30 cellular contexts compared by ENCODE assay signal in genomic region chr16:17475104-17475503, GRCh38. TPM values are rescaled to one million over a fixed set of nuclear protein-coding genes. Genes with fewer than 3 reads are reported as not detected.
A peak's percentile ranks its signal among the peaks of the same experiment; 100 is the strongest.
DNase-seq lines count a peak whose midpoint lies in the region; ATAC-seq lines count a peak whose summit lies in the region.
"Had no signal": no experiment of that assay in that cellular context is flagged by ENCODE, and none has a peak within 500 bp of the region (broad histone marks: within the 10 kb centered on the region; RNA-seq: fewer than 3 reads in every experiment).

No MANE protein-coding gene starts in this region.

- peaks cover 40% of the 10 kb centered on the region for H3K4me1 Mint-ChIP-seq in activated T-cell treated with anti-CD3 and anti-CD28 coated beads, Interleukin-2, amount 50 U/mL, for 72 hours (ENCODE audit: low read depth)
- H3K4me1 Mint-ChIP-seq in activated T-helper 1 cell treated with anti-CD3 and anti-CD28 coated beads, Interleukin-12 subunit alpha, Interleukin-12 subunit beta, Interleukin-2, Interleukin-4 antibody, amounts not matched to agents 30 ng/mL and 10 ng/mL and 1 ng/mL, durations not matched to agents 14 hours and 24 hours and 36 hours (ENCODE audit: low read depth) = peaks cover 34% of the 10 kb centered on the region
- peaks cover 43% of the 10 kb centered on the region for H3K4me1 Mint-ChIP-seq in stimulated activated effector memory CD8-positive, alpha-beta T cell treated with anti-CD3 and anti-CD28 coated beads, Interleukin-12 subunit alpha, Interleukin-12 subunit beta, amount 100 ng/mL, for 72 hours

- H3K9ac ChIP-seq in Karpas-422 (ENCODE audit: low read length) = no peak overlapping the region
- H3K9ac ChIP-seq: parathyroid adenoma had no signal

- no peak overlapping the region for H3K27ac ChIP-seq in Karpas-422 (ENCODE audit: low read length)
- H3K27ac ChIP-seq: parathyroid adenoma, right lobe of liver, thyroid gland, VCaP had no signal

- no peaks in the 10 kb centered on the region for H3K36me3 Mint-ChIP-seq in activated T-cell treated with anti-CD3 and anti-CD28 coated beads, Interleukin-2, amount 50 U/mL, for 72 hours (ENCODE audit: insufficient read depth in 2 of 2)
- H3K36me3 Mint-ChIP-seq in activated T-helper 1 cell treated with anti-CD3 and anti-CD28 coated beads, Interleukin-12 subunit alpha, Interleukin-12 subunit beta, Interleukin-2, Interleukin-4 antibody, amounts not matched to agents 30 ng/mL and 10 ng/mL and 1 ng/mL, durations not matched to agents 14 hours and 24 hours and 36 hours (ENCODE audit: low read depth) = no peaks in the 10 kb centered on the region
- no peaks in the 10 kb centered on the region for H3K36me3 Mint-ChIP-seq in stimulated activated effector memory CD8-positive, alpha-beta T cell treated with anti-CD3 and anti-CD28 coated beads, Interleukin-12 subunit alpha, Interleukin-12 subunit beta, amount 100 ng/mL, for 72 hours
- H3K36me3 Mint-ChIP-seq: activated naive CD8-positive, alpha-beta T cell treated with anti-CD3 and anti-CD28 coated beads for 36 hours had no signal

- no peaks in the 10 kb centered on the region for H3K9me3 Mint-ChIP-seq in activated T-cell treated with anti-CD3 and anti-CD28 coated beads, Interleukin-2, amount 50 U/mL, for 72 hours
- H3K9me3 Mint-ChIP-seq in activated T-helper 1 cell treated with anti-CD3 and anti-CD28 coated beads, Interleukin-12 subunit alpha, Interleukin-12 subunit beta, Interleukin-2, Interleukin-4 antibody, amounts not matched to agents 30 ng/mL and 10 ng/mL and 1 ng/mL, durations not matched to agents 14 hours and 24 hours and 36 hours = no peaks in the 10 kb centered on the region
- H3K9me3 Mint-ChIP-seq in stimulated activated effector memory CD8-positive, alpha-beta T cell treated with anti-CD3 and anti-CD28 coated beads, Interleukin-12 subunit alpha, Interleukin-12 subunit beta, amount 100 ng/mL, for 72 hours = no peaks in the 10 kb centered on the region
- H3K9me3 Mint-ChIP-seq: activated naive CD8-positive, alpha-beta T cell treated with anti-CD3 and anti-CD28 coated beads for 36 hours; activated T-cell treated with anti-CD3 and anti-CD28 coated beads, Interleukin-2, amount 50 U/mL, for 24 hours; dendritic cell treated with granulocyte-macrophage colony-stimulating factor and Interleukin-4, amounts not matched to agents 40 ng/mL and 50 ng/mL, for 4 days; GM23338 had no signal

- H3K27ac Mint-ChIP-seq in activated T-cell treated with anti-CD3 and anti-CD28 coated beads, Interleukin-2, amount 50 U/mL, for 72 hours = no peak overlapping the region
- H3K27ac Mint-ChIP-seq in activated T-helper 1 cell treated with anti-CD3 and anti-CD28 coated beads, Interleukin-12 subunit alpha, Interleukin-12 subunit beta, Interleukin-2, Interleukin-4 antibody, amounts not matched to agents 30 ng/mL and 10 ng/mL and 1 ng/mL, durations not matched to agents 14 hours and 24 hours and 36 hours = no peak overlapping the region
- H3K27ac Mint-ChIP-seq in stimulated activated effector memory CD8-positive, alpha-beta T cell treated with anti-CD3 and anti-CD28 coated beads, Interleukin-12 subunit alpha, Interleukin-12 subunit beta, amount 100 ng/mL, for 72 hours = peak overlapping the region; percentile 36
- H3K27ac Mint-ChIP-seq: activated naive CD8-positive, alpha-beta T cell treated with anti-CD3 and anti-CD28 coated beads for 36 hours; activated T-cell treated with anti-CD3 and anti-CD28 coated beads, Interleukin-2, amount 50 U/mL, for 24 hours; dendritic cell treated with granulocyte-macrophage colony-stimulating factor and Interleukin-4, amounts not matched to agents 40 ng/mL and 50 ng/mL, for 4 days; endodermal cell; GM23338 had no signal

- ATAC-seq in activated T-cell treated with anti-CD3 and anti-CD28 coated beads, Interleukin-2, amount 50 U/mL, for 72 hours (replicated peaks in 1 of 2) = peak; percentile 62 to 66
- ATAC-seq in stimulated activated effector memory CD8-positive, alpha-beta T cell treated with anti-CD3 and anti-CD28 coated beads, Interleukin-12 subunit alpha, Interleukin-12 subunit beta, amount 100 ng/mL, for 72 hours = peak; percentile 77
- ATAC-seq: esophagus mucosa, GM23338, right lobe of liver had no signal

- H3K4me1 ChIP-seq in Karpas-422 (ENCODE audit: low read length) = peaks cover 21% of the 10 kb centered on the region
- H3K4me1 ChIP-seq: right lobe of liver had no signal

- peak overlapping the region; percentile 70 to 74 for H3K4me3 Mint-ChIP-seq in activated T-cell treated with anti-CD3 and anti-CD28 coated beads, Interleukin-2, amount 50 U/mL, for 72 hours
- peak overlapping the region; percentile 19 for H3K4me3 Mint-ChIP-seq in activated T-helper 1 cell treated with anti-CD3 and anti-CD28 coated beads, Interleukin-12 subunit alpha, Interleukin-12 subunit beta, Interleukin-2, Interleukin-4 antibody, amounts not matched to agents 30 ng/mL and 10 ng/mL and 1 ng/mL, durations not matched to agents 14 hours and 24 hours and 36 hours
- peak overlapping the region; percentile 33 for H3K4me3 Mint-ChIP-seq in stimulated activated effector memory CD8-positive, alpha-beta T cell treated with anti-CD3 and anti-CD28 coated beads, Interleukin-12 subunit alpha, Interleukin-12 subunit beta, amount 100 ng/mL, for 72 hours
- H3K4me3 Mint-ChIP-seq: activated naive CD8-positive, alpha-beta T cell treated with anti-CD3 and anti-CD28 coated beads for 36 hours; activated T-cell treated with anti-CD3 and anti-CD28 coated beads, Interleukin-2, amount 50 U/mL, for 24 hours; endodermal cell; GM23338 had no signal

- no peak overlapping the region for H2AFZ ChIP-seq in Karpas-422 (ENCODE audit: low read length)
- H2AFZ ChIP-seq: GM23338, parathyroid adenoma had no signal

- intact Hi-C loops in activated T-helper 1 cell treated with anti-CD3 and anti-CD28 coated beads, Interleukin-12 subunit alpha, Interleukin-12 subunit beta, Interleukin-2, Interleukin-4 antibody, amounts not matched to agents 30 ng/mL and 10 ng/mL and 1 ng/mL, durations not matched to agents 14 hours and 24 hours and 36 hours (cut with micrococcal nuclease) = loop anchor here (5.0 to 10.0 kb wide), 3 partner anchors 80 to 880 kb away; no protein-coding TSS in a partner anchor

- no peak overlapping the region for H3K4me3 ChIP-seq in Karpas-422 (ENCODE audit: low read length)
- H3K4me3 ChIP-seq: GM23338, lung, right lobe of liver, stomach, thyroid gland had no signal

- H3K27me3 Mint-ChIP-seq in activated T-cell treated with anti-CD3 and anti-CD28 coated beads, Interleukin-2, amount 50 U/mL, for 72 hours (ENCODE audit: low read depth) = peaks cover 33% of the 10 kb centered on the region
- H3K27me3 Mint-ChIP-seq in activated T-helper 1 cell treated with anti-CD3 and anti-CD28 coated beads, Interleukin-12 subunit alpha, Interleukin-12 subunit beta, Interleukin-2, Interleukin-4 antibody, amounts not matched to agents 30 ng/mL and 10 ng/mL and 1 ng/mL, durations not matched to agents 14 hours and 24 hours and 36 hours (ENCODE audit: insufficient read depth) = peaks cover 29% of the 10 kb centered on the region
- H3K27me3 Mint-ChIP-seq: activated T-cell treated with anti-CD3 and anti-CD28 coated beads, Interleukin-2, amount 50 U/mL, for 24 hours had no signal

- H3K27me3 ChIP-seq in Karpas-422 (ENCODE audit: low read length) = no peaks in the 10 kb centered on the region
- H3K27me3 ChIP-seq: right lobe of liver, thyroid gland had no signal

- no peaks in the 10 kb centered on the region for H3K79me2 ChIP-seq in Karpas-422 (ENCODE audit: low read length)
- H3K79me2 ChIP-seq: parathyroid adenoma had no signal

- H3K36me3 ChIP-seq in Karpas-422 (ENCODE audit: insufficient read depth, low read length) = no peaks in the 10 kb centered on the region
- H3K36me3 ChIP-seq: right lobe of liver, stomach, thyroid gland had no signal

- no peaks in the 10 kb centered on the region for H3K9me2 ChIP-seq in Karpas-422 (replicated peaks; ENCODE audit: insufficient read depth, low read length)

- DNase-seq in activated T-cell treated with anti-CD3 and anti-CD28 coated beads, Interleukin-2, amount 50 U/mL, for 72 hours = peak; percentile 56 to 62
- DNase-seq in activated T-cell treated with anti-CD3 and anti-CD28 coated beads for 4 hours (no peak), Karpas-422 (no peak), NCI-H1092 treated with DMSO at 0.1 percent for 48 hours (lab: John Stamatoyannopoulos, UW) (no peak), NAMALWA (ENCODE audit: low spot score) (no peak)
- no peak for DNase-seq in activated T-helper 1 cell treated with anti-CD3 and anti-CD28 coated beads, Interleukin-12 subunit alpha, Interleukin-12 subunit beta, Interleukin-2, Interleukin-4 antibody, amounts not matched to agents 30 ng/mL and 10 ng/mL and 1 ng/mL, durations not matched to agents 14 hours and 24 hours and 36 hours (ENCODE audit: low spot score)
- DNase-seq in stimulated activated effector memory CD8-positive, alpha-beta T cell treated with anti-CD3 and anti-CD28 coated beads, Interleukin-12 subunit alpha, Interleukin-12 subunit beta, amount 100 ng/mL, for 72 hours (ENCODE audit: low spot score in 2 of 2) = peak in 1 of 2 donors; percentile 74
- DNase-seq: ACHN; activated CD4-positive, alpha-beta T cell treated with anti-CD3 and anti-CD28 coated beads, Interleukin-2, amount 50 U/mL, for 1 hour; activated naive CD8-positive, alpha-beta T cell treated with anti-CD3 and anti-CD28 coated beads for 36 hours; aorta; Caco-2; caudate nucleus; endodermal cell; NCI-H1048; NCI-H187; NCI-H524 treated with DMSO at 0.1 percent for 48 hours; right lobe of liver; SHP77; stimulated activated CD4-positive, alpha-beta T cell treated with anti-CD3 and anti-CD28 coated beads, Interleukin-4, amount 100 ng/mL, for 4 hours; stomach; T-helper 9 cell; thyroid gland had no signal

- no peaks in the 10 kb centered on the region for H3K9me3 ChIP-seq in Karpas-422 (ENCODE audit: low read length)
- H3K9me3 ChIP-seq: Caco-2, right lobe of liver, stomach, thyroid gland had no signal

- H3K4me2 ChIP-seq in Karpas-422 (ENCODE audit: low read depth, low read length, poor library complexity, severe bottlenecking) = peak overlapping the region; percentile 38
- H3K4me2 ChIP-seq: GM23338 had no signal

- H4K20me1 ChIP-seq in Karpas-422 (ENCODE audit: insufficient read depth, low read depth, low read length) = no peaks in the 10 kb centered on the region

RNA-seq across cellular contexts. Expression of gene XYLT1, which starts 4.3 kb away (rescaled TPM):
- total RNA-seq in activated T-cell treated with anti-CD3 and anti-CD28 coated beads, Interleukin-2, amount 50 U/mL, for 72 hours = 10 to 100 TPM; 17.1 to 17.9 TPM
- total RNA-seq in Karpas-422 (2014; rRNA removed; shearing (Covaris generic); ENCODE audit: low replicate concordance) = 11.8 and 12.2 TPM in 2 replicates
- 16.4 and 20.1 TPM in 2 replicates for total RNA-seq in activated T-helper 1 cell treated with anti-CD3 and anti-CD28 coated beads, Interleukin-12 subunit alpha, Interleukin-12 subunit beta, Interleukin-2, Interleukin-4 antibody, amounts not matched to agents 30 ng/mL and 10 ng/mL and 1 ng/mL, durations not matched to agents 14 hours and 24 hours and 36 hours

Comparison
In these comparisons a context has a peak if more than half of its experiments do, and no peak if none do; other contexts are left out.
1. DNase-seq: peak in activated T-cell treated with anti-CD3 and anti-CD28 coated beads, Interleukin-2, amount 50 U/mL, for 72 hours (2 of 2); none in activated T-cell treated with anti-CD3 and anti-CD28 coated beads for 4 hours (single experiment), Karpas-422 (single experiment), activated T-helper 1 cell treated with anti-CD3 and anti-CD28 coated beads, Interleukin-12 subunit alpha, Interleukin-12 subunit beta, Interleukin-2, Interleukin-4 antibody, amounts not matched to agents 30 ng/mL and 10 ng/mL and 1 ng/mL, durations not matched to agents 14 hours and 24 hours and 36 hours (single experiment), NCI-H1092 treated with DMSO at 0.1 percent for 48 hours (single experiment) and NAMALWA (single experiment).
2. H3K4me3 Mint-ChIP-seq: peak in every context shown above with its lines; median percentile 72 in activated T-cell treated with anti-CD3 and anti-CD28 coated beads, Interleukin-2, amount 50 U/mL, for 72 hours; 33 in stimulated activated effector memory CD8-positive, alpha-beta T cell treated with anti-CD3 and anti-CD28 coated beads, Interleukin-12 subunit alpha, Interleukin-12 subunit beta, amount 100 ng/mL, for 72 hours; 19 in activated T-helper 1 cell treated with anti-CD3 and anti-CD28 coated beads, Interleukin-12 subunit alpha, Interleukin-12 subunit beta, Interleukin-2, Interleukin-4 antibody, amounts not matched to agents 30 ng/mL and 10 ng/mL and 1 ng/mL, durations not matched to agents 14 hours and 24 hours and 36 hours.